Comparison of ENCODE assay signal across 1 cellular context in the genomic region with DNA sequence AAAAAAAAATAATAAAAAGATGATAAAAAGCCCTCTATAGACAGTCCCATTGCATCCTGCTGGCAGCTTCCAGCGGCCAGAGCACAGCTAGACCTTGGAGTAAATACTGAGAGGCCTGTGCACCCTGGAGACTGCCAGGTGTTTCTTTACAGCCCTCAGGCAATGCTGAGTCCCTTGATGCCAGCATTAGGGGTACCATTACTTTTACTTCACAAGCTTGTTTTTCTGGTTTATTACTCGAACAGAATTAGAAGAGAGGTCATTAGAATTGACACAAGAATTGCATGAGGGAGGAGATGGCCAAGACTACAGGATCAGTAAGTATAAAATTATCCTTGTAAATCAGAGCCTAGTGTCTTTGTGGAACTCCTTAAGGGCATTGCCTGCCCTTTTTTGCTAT.
TF ChIP-seq lines count a peak whose summit lies in the region.

No MANE protein-coding gene starts in this region.

TF ChIP-seq in WTC11, 78 proteins besides CTCF, POLR2A, EP300 and RAD21 (continued from another document):
- TF ChIP-seq, protein P1, sequence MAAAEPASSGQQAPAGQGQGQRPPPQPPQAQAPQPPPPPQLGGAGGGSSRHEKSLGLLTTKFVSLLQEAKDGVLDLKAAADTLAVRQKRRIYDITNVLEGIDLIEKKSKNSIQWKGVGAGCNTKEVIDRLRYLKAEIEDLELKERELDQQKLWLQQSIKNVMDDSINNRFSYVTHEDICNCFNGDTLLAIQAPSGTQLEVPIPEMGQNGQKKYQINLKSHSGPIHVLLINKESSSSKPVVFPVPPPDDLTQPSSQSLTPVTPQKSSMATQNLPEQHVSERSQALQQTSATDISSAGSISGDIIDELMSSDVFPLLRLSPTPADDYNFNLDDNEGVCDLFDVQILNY (CRISPR knock-in tag; IDR thresholded peaks at IDR 0.05), result no peak
- TF ChIP-seq NFATC4 (CRISPR knock-in tag; IDR thresholded peaks at IDR 0.05), result no peak
